ENCODE assay signal across 9 cellular contexts in the genomic region with DNA sequence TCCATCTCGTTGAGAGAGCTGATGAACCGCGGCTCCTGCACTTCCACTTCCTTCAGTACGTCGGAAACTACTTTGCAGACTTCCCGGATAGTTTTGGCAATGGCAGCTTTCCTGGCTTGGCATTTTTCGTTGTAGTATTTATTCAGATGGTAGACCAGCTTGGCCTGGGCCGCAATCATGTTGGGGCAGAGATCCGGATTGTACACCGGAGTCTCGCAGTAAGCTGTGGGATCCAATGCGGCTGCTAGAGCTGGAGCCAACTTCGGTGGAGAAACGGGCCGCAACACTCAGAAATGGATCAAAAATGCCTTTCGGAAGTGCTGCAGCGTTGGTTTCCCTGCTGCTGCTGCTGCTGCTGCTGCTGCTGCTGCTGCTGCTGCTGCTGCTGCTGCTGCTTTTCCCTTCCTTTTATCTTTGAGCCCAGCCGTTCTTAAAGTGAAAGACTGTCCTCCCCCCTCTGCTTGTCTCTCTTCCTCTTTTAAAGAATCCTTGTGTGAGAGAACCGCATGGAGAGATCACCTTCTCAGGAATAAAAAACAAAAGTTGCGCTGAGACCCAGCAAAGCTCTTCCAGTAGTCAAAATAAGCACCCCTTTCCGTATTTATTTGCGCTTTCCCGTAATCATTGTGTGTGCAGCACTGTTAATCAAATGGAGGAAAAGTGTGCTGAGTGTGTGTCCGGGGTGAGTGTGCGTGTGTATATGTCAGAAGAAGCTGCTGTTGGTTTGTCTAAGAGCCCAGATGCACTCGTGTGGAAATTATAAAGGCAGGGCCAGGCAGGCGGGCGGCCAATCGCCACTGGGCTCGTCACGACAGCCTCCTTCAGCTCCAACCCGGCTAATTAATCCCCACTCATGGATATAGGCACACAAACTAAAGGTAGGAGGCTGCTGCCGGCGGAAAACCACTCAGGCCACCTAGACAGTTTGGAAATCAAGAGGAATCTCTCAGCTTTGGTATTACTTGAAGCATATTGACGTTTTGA. TPM values are rescaled to one million over a fixed set of nuclear protein-coding genes. Genes with fewer than 3 reads are reported as not detected.
DNase-seq lines count a peak whose midpoint lies in the region; ATAC-seq, FAIRE-seq and TF ChIP-seq lines count a peak whose summit lies in the region.
"Had no signal": no experiment of that assay in that cellular context is flagged by ENCODE, and none has a peak within 500 bp of the region (broad histone marks: within the 10 kb centered on the region; RNA-seq: fewer than 3 reads in every experiment).

A gene (minus strand): TSS at position 730 of the 984 bp plus-strand sequence. CDS start 551 bp downstream, at position 179.

- H3K9me3 Mint-ChIP-seq in WTC11: no peaks in the 10 kb centered on the region

- no peak for TF ChIP-seq EP300 in gastroesophageal sphincter (IDR thresholded peaks at IDR 0.05)

- POLR2A ChIA-PET in WTC11 (lab: Charles Lee): no interaction called here

- H3K79me1 ChIP-seq in neuronal stem cell (ENCODE audit: low read depth, low read length): no peaks in the 10 kb centered on the region

- H4K91ac ChIP-seq in neuronal stem cell (ENCODE audit: low read depth, low read length, poor library complexity): no peak within 1 kb of the TSS

- peaks cover 87% of the 10 kb centered on the region for H3K27me3 Mint-ChIP-seq in WTC11 (ENCODE audit: low read depth)

- H4K8ac ChIP-seq in neuronal stem cell (ENCODE audit: low read depth, low read length): no peak within 1 kb of the TSS

- H3K27me3 ChIP-seq in gastroesophageal sphincter (no peaks in the 10 kb centered on the region), neuronal stem cell (ENCODE audit: control insufficient read depth in 3 of 3, insufficient read depth in 3 of 3, low read depth in 1 of 3, low read length in 3 of 3) (peaks cover 16 to 55% (median 53%) of the 10 kb centered on the region in 3 experiments)

- peak; percentile 27 for DNase-seq in CD1c-positive myeloid dendritic cell (ENCODE audit: extremely low spot score)
- peak; percentile 56 for DNase-seq in HuH-7.5 (ENCODE audit: low spot score)
- no peak for DNase-seq in WTC11 (ENCODE audit: low spot score)
- DNase-seq in neuronal stem cell (ENCODE audit: low spot score): peak; percentile 59
- no peak for DNase-seq in HCEC 1CT
- DNase-seq in RCC 7860 (ENCODE audit: low spot score): no peak

- no peak within 1 kb of the TSS for H2BK15ac ChIP-seq in neuronal stem cell (ENCODE audit: low read length)

- no peaks in the 10 kb centered on the region for H3K4me1 ChIP-seq in gastroesophageal sphincter
- H3K4me1 ChIP-seq in neuronal stem cell (ENCODE audit: control insufficient read depth in 2 of 2, insufficient read depth in 1 of 2, low read depth in 1 of 2, low read length in 2 of 2): peaks cover 13 to 28% of the 10 kb centered on the region in 2 donors

- peaks cover 64% of the 10 kb centered on the region for H3K4me1 Mint-ChIP-seq in WTC11

- CTCF ChIA-PET in WTC11 (lab: Charles Lee): interaction anchor here (1.2 kb wide), 1 partner anchor 342 kb away, joined by 4 read pairs; no protein-coding TSS in a partner anchor

- H3K36me3 ChIP-seq in gastroesophageal sphincter: peaks cover 0 to 6% of the 10 kb centered on the region in 2 donors
- H3K36me3 ChIP-seq in neuronal stem cell (replicated peaks in 1 of 2; ENCODE audit: control insufficient read depth in 2 of 2, insufficient read depth in 2 of 2, low read length in 2 of 2): no peaks in the 10 kb centered on the region

- H2AK5ac ChIP-seq in neuronal stem cell (ENCODE audit: low read depth, low read length): peak within 1 kb of the TSS; percentile 45

- peak within 1 kb of the TSS; percentile 66 for H3K4me2 ChIP-seq in neuronal stem cell (ENCODE audit: insufficient read depth, low read length, poor library complexity, severe bottlenecking)

- H2BK12ac ChIP-seq in neuronal stem cell (ENCODE audit: low read length): no peak within 1 kb of the TSS

- no peaks in the 10 kb centered on the region for H3K36me3 Mint-ChIP-seq in WTC11

- no peak within 1 kb of the TSS for H3K27ac Mint-ChIP-seq in WTC11

- H2BK5ac ChIP-seq in neuronal stem cell (ENCODE audit: low read length): no peak within 1 kb of the TSS

- FAIRE-seq in RCC 7860 (lab: Jason Lieb, UNC): no peak
- FAIRE-seq: endometrium had no signal

- ATAC-seq in WTC11 (no peak), gastroesophageal sphincter (no peak), HG02571 (IDR thresholded peaks at IDR 0.05; ENCODE audit: unreplicated experiment) (no peak)

- H3K4me3 ChIP-seq in gastroesophageal sphincter (peak within 1 kb of the TSS; percentile 4 to 54), neuronal stem cell (ENCODE audit: low read length in 2 of 2) (peak within 1 kb of the TSS; percentile 33 to 63)

- peak within 1 kb of the TSS; percentile 1 for H3K14ac ChIP-seq in neuronal stem cell (ENCODE audit: low read length)

- peak within 1 kb of the TSS; percentile 84 for H3K4me3 Mint-ChIP-seq in WTC11

- 64 to 68% methylated on average over 22 to 27 of the region's 35 CpGs for WGBS in gastroesophageal sphincter (ENCODE audit: low coverage in 1 of 2), 2 donors
- WGBS in neuronal stem cell (ENCODE audit: extremely low coverage in 2 of 2, insufficient read length in 2 of 2, insufficient replicate concordance in 1 of 2), 2 donors: no CpG with 5 or more reads among the region's 35 CpGs

- H3K27ac ChIP-seq in gastroesophageal sphincter (peak within 1 kb of the TSS in 3 of 4 donors; percentile 46 to 75 (median 59)), neuronal stem cell (replicated peaks; ENCODE audit: low read length) (no peak within 1 kb of the TSS)

- peak within 1 kb of the TSS; percentile 91 for H2AFZ ChIP-seq in neuronal stem cell (ENCODE audit: low read length)

- H3K23ac ChIP-seq in neuronal stem cell (ENCODE audit: low read depth, low read length, poor library complexity): peak within 1 kb of the TSS; percentile 81

- peak within 1 kb of the TSS; percentile 75 for H3K18ac ChIP-seq in neuronal stem cell (ENCODE audit: low read length)

- peak within 1 kb of the TSS; percentile 39 for H3K9ac ChIP-seq in neuronal stem cell (ENCODE audit: low read depth, low read length, poor library complexity)

- H3K4ac ChIP-seq in neuronal stem cell (ENCODE audit: low read length): no peak within 1 kb of the TSS

- H2BK120ac ChIP-seq in neuronal stem cell (ENCODE audit: low read depth, low read length): no peak within 1 kb of the TSS

- TF ChIP-seq POLR2A in gastroesophageal sphincter (IDR thresholded peaks at IDR 0.05): no peak

- no peak for TF ChIP-seq CTCF in WTC11 (IDR thresholded peaks at IDR 0.05)
- no peak for TF ChIP-seq CTCF in gastroesophageal sphincter (IDR thresholded peaks at IDR 0.05)

- H3K9me3 ChIP-seq in gastroesophageal sphincter (no peaks in the 10 kb centered on the region), neuronal stem cell (replicated peaks in 1 of 2; ENCODE audit: control insufficient read depth in 2 of 2, insufficient read depth in 1 of 2, low read depth in 1 of 2, low read length in 2 of 2) (no peaks in the 10 kb centered on the region)

TF ChIP-seq in WTC11, 78 proteins besides CTCF, POLR2A, EP300 and RAD21:
- TF ChIP-seq CREB1 (CRISPR knock-in tag; IDR thresholded peaks at IDR 0.05) (no peak), ZNF396 (CRISPR knock-in tag; IDR thresholded peaks at IDR 0.05; ENCODE audit: borderline replicate concordance) (no peak)
- TF ChIP-seq, protein P1, sequence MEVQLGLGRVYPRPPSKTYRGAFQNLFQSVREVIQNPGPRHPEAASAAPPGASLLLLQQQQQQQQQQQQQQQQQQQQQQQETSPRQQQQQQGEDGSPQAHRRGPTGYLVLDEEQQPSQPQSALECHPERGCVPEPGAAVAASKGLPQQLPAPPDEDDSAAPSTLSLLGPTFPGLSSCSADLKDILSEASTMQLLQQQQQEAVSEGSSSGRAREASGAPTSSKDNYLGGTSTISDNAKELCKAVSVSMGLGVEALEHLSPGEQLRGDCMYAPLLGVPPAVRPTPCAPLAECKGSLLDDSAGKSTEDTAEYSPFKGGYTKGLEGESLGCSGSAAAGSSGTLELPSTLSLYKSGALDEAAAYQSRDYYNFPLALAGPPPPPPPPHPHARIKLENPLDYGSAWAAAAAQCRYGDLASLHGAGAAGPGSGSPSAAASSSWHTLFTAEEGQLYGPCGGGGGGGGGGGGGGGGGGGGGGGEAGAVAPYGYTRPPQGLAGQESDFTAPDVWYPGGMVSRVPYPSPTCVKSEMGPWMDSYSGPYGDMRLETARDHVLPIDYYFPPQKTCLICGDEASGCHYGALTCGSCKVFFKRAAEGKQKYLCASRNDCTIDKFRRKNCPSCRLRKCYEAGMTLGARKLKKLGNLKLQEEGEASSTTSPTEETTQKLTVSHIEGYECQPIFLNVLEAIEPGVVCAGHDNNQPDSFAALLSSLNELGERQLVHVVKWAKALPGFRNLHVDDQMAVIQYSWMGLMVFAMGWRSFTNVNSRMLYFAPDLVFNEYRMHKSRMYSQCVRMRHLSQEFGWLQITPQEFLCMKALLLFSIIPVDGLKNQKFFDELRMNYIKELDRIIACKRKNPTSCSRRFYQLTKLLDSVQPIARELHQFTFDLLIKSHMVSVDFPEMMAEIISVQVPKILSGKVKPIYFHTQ (CRISPR knock-in tag; IDR thresholded peaks at IDR 0.05): no peak

RNA-seq across cellular contexts. Expression of the gene that starts here (rescaled TPM):
- 0.07 to 0.30 TPM (median 0.15 TPM) in 3 replicates for total RNA-seq in WTC11 (2021)
- 1 to 10 TPM; 1.1 to 3.3 (median 2.2) TPM for total RNA-seq in gastroesophageal sphincter
- polyA plus RNA-seq in neuronal stem cell (2013, experiment 1 of 2): not detected
- polyA plus RNA-seq in neuronal stem cell (2013, experiment 2 of 2): not detected

Comparison
In these comparisons a context has a peak if more than half of its experiments do, and no peak if none do; other contexts are left out.
1. DNase-seq: peak in CD1c-positive myeloid dendritic cell (single experiment), HuH-7.5 (single experiment) and neuronal stem cell (single experiment); none in WTC11 (single experiment), HCEC 1CT (single experiment) and RCC 7860 (single experiment).